In the genomic region with DNA sequence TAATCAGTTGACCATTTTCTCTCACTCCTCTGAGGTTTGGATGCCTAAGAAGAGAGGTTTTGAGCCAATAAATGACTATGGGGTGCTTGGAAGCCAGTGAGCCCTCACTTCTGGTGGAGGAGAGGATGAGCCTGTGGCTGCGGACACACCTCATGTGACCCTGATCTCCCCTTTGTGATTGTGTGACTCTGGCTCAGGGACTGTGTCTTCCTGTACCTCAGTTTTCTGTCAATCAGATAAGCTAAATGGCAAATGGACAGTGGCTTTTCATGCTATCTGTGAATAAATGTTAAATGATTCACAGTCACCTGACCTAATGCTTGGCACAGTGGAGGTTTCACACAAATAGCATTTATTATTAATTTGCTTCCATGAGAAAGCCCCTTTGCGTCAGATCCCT, we compare ENCODE assay signal across 31 cellular contexts. TPM values are rescaled to one million over a fixed set of nuclear protein-coding genes. Genes with fewer than 3 reads are reported as not detected.
DNase-seq lines count a peak whose midpoint lies in the region; ATAC-seq and TF ChIP-seq lines count a peak whose summit lies in the region.
"Had no signal": no experiment of that assay in that cellular context is flagged by ENCODE, and none has a peak within 500 bp of the region (broad histone marks: within the 10 kb centered on the region; RNA-seq: fewer than 3 reads in every experiment).

No MANE protein-coding gene starts in this region.

- no peaks in the 10 kb centered on the region for H3K9me3 Mint-ChIP-seq in Calu3 (ENCODE audit: low read depth, unreplicated experiment)
- H3K9me3 Mint-ChIP-seq in stimulated activated memory B cell treated with anti-CD40 and anti-IgM and Interleukin-4, amounts not matched to agents 10 μg/mL and 1 μg/mL and 100 μg/mL, for 72 hours: no peaks in the 10 kb centered on the region
- H3K9me3 Mint-ChIP-seq: activated T-helper 1 cell treated with anti-CD3 and anti-CD28 coated beads, Interleukin-12 subunit alpha, Interleukin-12 subunit beta, Interleukin-2, Interleukin-4 antibody, amounts not matched to agents 30 ng/mL and 10 ng/mL and 1 ng/mL, durations not matched to agents 14 hours and 24 hours and 36 hours had no signal

- peak overlapping the region; percentile 33 for H3K9ac ChIP-seq in mesenchymal stem cell (ENCODE audit: low read length)

- ATAC-seq in stimulated activated memory B cell treated with anti-CD40 and anti-IgM and Interleukin-4, amounts not matched to agents 10 μg/mL and 1 μg/mL and 100 μg/mL, for 72 hours: no peak
- ATAC-seq: activated CD4-positive, CD25-positive, alpha-beta regulatory T cell treated with anti-CD3 and anti-CD28 coated beads, Interleukin-2, amount 50 U/mL, for 24 hours; GM12878; pancreas had no signal

- H2BK5ac ChIP-seq in mesenchymal stem cell (ENCODE audit: low read depth, low read length, poor library complexity, severe bottlenecking): no peak overlapping the region

- peaks cover 5% of the 10 kb centered on the region; the same call in 1 of the 2 replicates for H3K9me3 ChIP-seq in MG63
- H3K9me3 ChIP-seq in mesenchymal stem cell (ENCODE audit: control insufficient read depth, low read length): no peaks in the 10 kb centered on the region
- H3K9me3 ChIP-seq: Caco-2, pancreas, right atrium auricular region, SJCRH30 had no signal

- peak overlapping the region; percentile 41 for H3K27ac Mint-ChIP-seq in Calu3 (ENCODE audit: unreplicated experiment)
- no peak overlapping the region for H3K27ac Mint-ChIP-seq in stimulated activated memory B cell treated with anti-CD40 and anti-IgM and Interleukin-4, amounts not matched to agents 10 μg/mL and 1 μg/mL and 100 μg/mL, for 72 hours
- H3K27ac Mint-ChIP-seq: activated T-helper 1 cell treated with anti-CD3 and anti-CD28 coated beads, Interleukin-12 subunit alpha, Interleukin-12 subunit beta, Interleukin-2, Interleukin-4 antibody, amounts not matched to agents 30 ng/mL and 10 ng/mL and 1 ng/mL, durations not matched to agents 14 hours and 24 hours and 36 hours; nephron progenitor cell had no signal

- no peak overlapping the region for H4K8ac ChIP-seq in mesenchymal stem cell (ENCODE audit: low read length)

- no peak overlapping the region for H3K23ac ChIP-seq in mesenchymal stem cell (ENCODE audit: low read length in 2 of 2)

- no TSS peak for BruUV-seq in Calu3 (replicated peaks; lab: Mats Ljungman, UMichigan)

- intact Hi-C loops in Calu3 (cut with micrococcal nuclease; ENCODE audit: unreplicated experiment): no loop called here

- H3K36me3 Mint-ChIP-seq in Calu3 (ENCODE audit: insufficient read depth, unreplicated experiment): peaks cover 6% of the 10 kb centered on the region
- H3K36me3 Mint-ChIP-seq in stimulated activated memory B cell treated with anti-CD40 and anti-IgM and Interleukin-4, amounts not matched to agents 10 μg/mL and 1 μg/mL and 100 μg/mL, for 72 hours: no peaks in the 10 kb centered on the region

- H2AFZ ChIP-seq in mesenchymal stem cell (ENCODE audit: low read depth, low read length): no peak overlapping the region

- CTCF ChIA-PET in Calu3 (lab: Charles Lee): interaction anchor here (1.5 to 1.6 kb wide), 2 partner anchors 69 to 128 kb away, joined by 4 to 6 read pairs; no protein-coding TSS in a partner anchor

- 83% methylated on average over 2 of the region's 2 CpGs for WGBS in mesenchymal stem cell

- no peak overlapping the region for H4K91ac ChIP-seq in mesenchymal stem cell (ENCODE audit: low read length)

- no peak overlapping the region for H2AK5ac ChIP-seq in mesenchymal stem cell (ENCODE audit: low read length, severe bottlenecking)

- H3K27ac ChIP-seq in epithelial cell of prostate (peak overlapping the region; percentile 83), mesenchymal stem cell (ENCODE audit: low read length, poor library complexity, severe bottlenecking) (no peak overlapping the region)
- H3K27ac ChIP-seq: C4-2B, coronary artery, right atrium auricular region, SJCRH30 had no signal

- no peaks in the 10 kb centered on the region for H3K4me1 ChIP-seq in mesenchymal stem cell (ENCODE audit: control insufficient read depth, insufficient read depth, low read depth, low read length)
- H3K4me1 ChIP-seq: pancreas, right atrium auricular region, SJCRH30 had no signal

- no peak overlapping the region for H3K18ac ChIP-seq in mesenchymal stem cell (ENCODE audit: low read depth in 1 of 2, low read length in 2 of 2)

- no peaks in the 10 kb centered on the region for H3K27me3 Mint-ChIP-seq in Calu3 (ENCODE audit: unreplicated experiment)
- peaks cover 25% of the 10 kb centered on the region for H3K27me3 Mint-ChIP-seq in stimulated activated memory B cell treated with anti-CD40 and anti-IgM and Interleukin-4, amounts not matched to agents 10 μg/mL and 1 μg/mL and 100 μg/mL, for 72 hours

- peaks cover 74% of the 10 kb centered on the region for H3K4me1 Mint-ChIP-seq in Calu3 (ENCODE audit: low read depth, unreplicated experiment)
- H3K4me1 Mint-ChIP-seq in stimulated activated memory B cell treated with anti-CD40 and anti-IgM and Interleukin-4, amounts not matched to agents 10 μg/mL and 1 μg/mL and 100 μg/mL, for 72 hours: no peaks in the 10 kb centered on the region
- H3K4me1 Mint-ChIP-seq: nephron progenitor cell had no signal

- H2BK120ac ChIP-seq in mesenchymal stem cell (ENCODE audit: low read depth, low read length): no peak overlapping the region

- H3K27me3 ChIP-seq in MG63 (no peaks in the 10 kb centered on the region), mesenchymal stem cell (ENCODE audit: control insufficient read depth in 1 of 2, insufficient read depth in 1 of 2, low read length in 2 of 2) (no peaks in the 10 kb centered on the region)
- H3K27me3 ChIP-seq: pancreas, right atrium auricular region, SJCRH30 had no signal

- H3K4ac ChIP-seq in mesenchymal stem cell (ENCODE audit: low read depth in 1 of 2, low read length in 2 of 2): no peak overlapping the region

- no peak for TF ChIP-seq CTCF in Calu3 (IDR thresholded peaks at IDR 0.05; ENCODE audit: unreplicated experiment)

- no peak for DNase-seq in Calu3
- peak; percentile 34 for DNase-seq in MG63
- DNase-seq in epithelial cell of prostate (ENCODE audit: low read depth, low spot score): no peak
- no peak for DNase-seq in mesenchymal stem cell
- DNase-seq in NCI-H1417 (lab: John Stamatoyannopoulos, UW): no peak
- DNase-seq in GM19238 (ENCODE audit: insufficient read length, low spot score): no peak
- no peak for DNase-seq in kidney glomerular epithelial cell (lab: John Stamatoyannopoulos, UW)
- DNase-seq: activated CD4-positive, alpha-beta T cell treated with anti-CD3 and anti-CD28 coated beads, Interleukin-2, amount 50 U/mL, for 48 hours; activated naive CD4-positive, alpha-beta T cell treated with anti-CD3 and anti-CD28 coated beads, Interleukin-2, amount 50 U/mL, for 16 hours; amniotic stem cell; Caco-2; DND-41; GOT3; NCI-H2081; NCI-H2227 treated with DMSO at 0.1 percent for 48 hours; NCI-H526 treated with DMSO at 0.1 percent for 48 hours; nephron progenitor cell; SJCRH30; T-helper 1 cell had no signal

- H3K79me1 ChIP-seq in mesenchymal stem cell (replicated peaks; ENCODE audit: low read length, poor library complexity, severe bottlenecking): no peaks in the 10 kb centered on the region

- no peak overlapping the region for H3K4me3 Mint-ChIP-seq in Calu3 (ENCODE audit: low read depth, unreplicated experiment)
- H3K4me3 Mint-ChIP-seq in stimulated activated memory B cell treated with anti-CD40 and anti-IgM and Interleukin-4, amounts not matched to agents 10 μg/mL and 1 μg/mL and 100 μg/mL, for 72 hours: no peak overlapping the region
- H3K4me3 Mint-ChIP-seq: activated T-helper 1 cell treated with anti-CD3 and anti-CD28 coated beads, Interleukin-12 subunit alpha, Interleukin-12 subunit beta, Interleukin-2, Interleukin-4 antibody, amounts not matched to agents 30 ng/mL and 10 ng/mL and 1 ng/mL, durations not matched to agents 14 hours and 24 hours and 36 hours; nephron progenitor cell had no signal

- peak overlapping the region; percentile 3; the same call in 1 of the 2 replicates for H3K4me3 ChIP-seq in MG63
- H3K4me3 ChIP-seq in mesenchymal stem cell (ENCODE audit: insufficient read depth in 1 of 2, low read depth in 1 of 2, low read length in 2 of 2): no peak overlapping the region
- H3K4me3 ChIP-seq: coronary artery, GM12878, pancreas, right atrium auricular region, SJCRH30 had no signal

- no peak overlapping the region for H3K14ac ChIP-seq in mesenchymal stem cell (ENCODE audit: low read length in 2 of 2)

- H2BK15ac ChIP-seq in mesenchymal stem cell (ENCODE audit: low read depth, poor library complexity, severe bottlenecking): no peak overlapping the region

- no peak overlapping the region for H3K4me2 ChIP-seq in mesenchymal stem cell (ENCODE audit: low read length, poor library complexity, severe bottlenecking)

- H3K36me3 ChIP-seq in MG63: peaks cover 4% of the 10 kb centered on the region
- no peaks in the 10 kb centered on the region for H3K36me3 ChIP-seq in mesenchymal stem cell (ENCODE audit: control insufficient read depth in 1 of 2, insufficient read depth in 2 of 2, low read depth in 1 of 2, low read length in 2 of 2)
- H3K36me3 ChIP-seq: pancreas, right atrium auricular region, SJCRH30 had no signal

- no peak overlapping the region for H2BK12ac ChIP-seq in mesenchymal stem cell (ENCODE audit: low read length in 2 of 2)

RNA-seq across cellular contexts. Expression of a gene that starts 2.7 kb away (rescaled TPM):
- total RNA-seq in Calu3 (2022): not detected in 2 replicates
- total RNA-seq in MG63 (2014; rRNA removed; shearing (Covaris generic); ENCODE audit: low replicate concordance): not detected in 2 replicates
- polyA plus RNA-seq in mesenchymal stem cell (2013, experiment 1 of 2): not detected
- not detected for polyA plus RNA-seq in mesenchymal stem cell (2013, experiment 2 of 2)
- total RNA-seq: activated T-helper 1 cell treated with anti-CD3 and anti-CD28 coated beads, Interleukin-12 subunit alpha, Interleukin-12 subunit beta, Interleukin-2, Interleukin-4 antibody, amounts not matched to agents 30 ng/mL and 10 ng/mL and 1 ng/mL, durations not matched to agents 14 hours and 24 hours and 36 hours; bronchial epithelial cell; Caco-2; glomerular endothelial cell; GM12878; liver; mucosa of gallbladder; right atrium auricular region; SJCRH30 had no signal
- polyA plus RNA-seq: GM12878, liver had no signal

RNA-seq across cellular contexts. Expression of a gene that starts 22.5 kb away (rescaled TPM):
- total RNA-seq in Calu3 (2022): 0.20 TPM in 1 of 2 replicates, not detected in the other
- not detected in 2 replicates for total RNA-seq in MG63 (2014; rRNA removed; shearing (Covaris generic); ENCODE audit: low replicate concordance)
- not detected for polyA plus RNA-seq in mesenchymal stem cell (2013, experiment 1 of 2)
- not detected for polyA plus RNA-seq in mesenchymal stem cell (2013, experiment 2 of 2)
- total RNA-seq: activated T-helper 1 cell treated with anti-CD3 and anti-CD28 coated beads, Interleukin-12 subunit alpha, Interleukin-12 subunit beta, Interleukin-2, Interleukin-4 antibody, amounts not matched to agents 30 ng/mL and 10 ng/mL and 1 ng/mL, durations not matched to agents 14 hours and 24 hours and 36 hours; bronchial epithelial cell; Caco-2; glomerular endothelial cell; GM12878; liver; mucosa of gallbladder; right atrium auricular region; SJCRH30 had no signal
- polyA plus RNA-seq: GM12878, liver, pancreas had no signal
